8 cellular contexts compared by ENCODE assay signal in the genomic region with DNA sequence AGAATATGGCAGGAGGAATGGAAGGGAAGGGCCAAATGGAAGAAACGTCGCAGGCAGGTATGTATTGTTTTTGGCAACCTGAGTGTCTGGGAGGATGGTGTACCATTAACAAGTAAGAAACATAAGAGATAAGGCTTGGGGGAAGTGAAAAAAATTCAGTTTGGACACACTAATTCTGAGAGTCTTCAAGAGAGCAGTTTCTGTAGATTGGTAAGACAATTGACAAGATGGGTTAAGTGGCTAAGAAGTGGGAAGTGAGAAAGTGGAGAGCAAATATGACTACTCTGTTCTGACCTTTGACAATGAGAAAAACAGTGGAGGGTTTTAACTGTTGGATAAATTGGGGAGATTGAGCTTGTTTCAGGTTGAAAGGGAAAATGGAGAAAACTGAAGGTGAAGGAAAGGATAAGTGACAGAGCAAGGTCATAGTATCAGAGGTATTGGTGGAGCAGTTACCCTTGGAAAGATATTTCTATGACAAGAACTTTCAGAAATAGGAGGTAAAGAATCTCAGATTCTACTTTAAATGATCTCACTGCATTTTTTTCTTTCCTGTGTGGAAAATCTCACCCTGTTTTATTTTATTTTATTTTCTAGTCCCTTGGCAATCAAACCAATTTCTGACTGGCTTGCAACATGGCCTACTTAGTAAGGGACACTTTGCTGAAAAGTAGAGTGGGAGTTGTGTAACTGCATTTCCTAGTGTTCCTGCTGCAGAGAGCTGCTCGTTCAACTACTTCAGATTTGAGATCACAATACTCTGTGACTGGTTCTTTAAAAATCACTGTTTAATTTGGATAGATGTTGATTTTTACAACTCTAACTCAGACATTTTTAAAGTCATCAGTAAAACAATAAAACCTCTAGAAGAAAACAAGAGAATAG. TPM values are rescaled to one million over a fixed set of nuclear protein-coding genes. Genes with fewer than 3 reads are reported as not detected.
DNase-seq lines count a peak whose midpoint lies in the region; ATAC-seq and TF ChIP-seq lines count a peak whose summit lies in the region.

No MANE protein-coding gene starts in this region.

- no peak for TF ChIP-seq EP300 in suprapubic skin (IDR thresholded peaks at IDR 0.05)

- ATAC-seq in GM18520 (IDR thresholded peaks at IDR 0.05; ENCODE audit: unreplicated experiment): peak; percentile 100
- ATAC-seq in GM21529 (IDR thresholded peaks at IDR 0.05; ENCODE audit: unreplicated experiment): peak; percentile 100
- peak; percentile 97 for ATAC-seq in HG03520 (IDR thresholded peaks at IDR 0.05; ENCODE audit: unreplicated experiment)

- WGBS in suprapubic skin: 63% methylated on average over 3 of the region's 3 CpGs

- no peaks in the 10 kb centered on the region for H3K27me3 ChIP-seq in suprapubic skin

- no peaks in the 10 kb centered on the region for H3K4me1 ChIP-seq in suprapubic skin

- no peak overlapping the region for H3K27ac ChIP-seq in suprapubic skin

- H3K36me3 Mint-ChIP-seq in nephron progenitor cell (ENCODE audit: low read depth): no peaks in the 10 kb centered on the region

- no peak overlapping the region for H3K4me3 Mint-ChIP-seq in nephron progenitor cell

- no peak for TF ChIP-seq CTCF in fibroblast of villous mesenchyme (IDR thresholded peaks at IDR 0.05; ENCODE audit: insufficient read depth, low read depth, low read length)
- no peak for TF ChIP-seq CTCF in suprapubic skin (IDR thresholded peaks at IDR 0.05)
- no peak for TF ChIP-seq CTCF in nephron progenitor cell (IDR thresholded peaks at IDR 0.05)

- peaks cover 3% of the 10 kb centered on the region for H3K27me3 Mint-ChIP-seq in nephron progenitor cell (ENCODE audit: low read depth, poor library complexity)

- no peak overlapping the region for H3K27ac Mint-ChIP-seq in nephron progenitor cell

- H3K36me3 ChIP-seq in suprapubic skin: no peaks in the 10 kb centered on the region

- DNase-seq in fibroblast of villous mesenchyme (ENCODE audit: low read depth): peak; percentile 34
- no peak for DNase-seq in stimulated activated CD4-positive, alpha-beta T cell treated with anti-CD3 and anti-CD28 coated beads, Interleukin-4, amount 100 ng/mL, for 1 hour
- DNase-seq in NK-92 treated with Interleukin-12 subunit alpha and Interleukin-12 subunit beta, amount 100 ng/mL, for 24 hours (lab: John Stamatoyannopoulos, UW): no peak
- no peak for DNase-seq in suprapubic skin (ENCODE audit: low spot score in 2 of 2)
- no peak for DNase-seq in nephron progenitor cell

- no peaks in the 10 kb centered on the region for H3K4me1 Mint-ChIP-seq in nephron progenitor cell

- no peaks in the 10 kb centered on the region for H3K9me3 ChIP-seq in suprapubic skin

- H3K4me3 ChIP-seq in fibroblast of villous mesenchyme (ENCODE audit: low read depth, low read length) (no peak overlapping the region), suprapubic skin (no peak overlapping the region)

- TF ChIP-seq POLR2A in suprapubic skin (IDR thresholded peaks at IDR 0.05): no peak

- no peaks in the 10 kb centered on the region for H3K9me3 Mint-ChIP-seq in nephron progenitor cell

RNA-seq across cellular contexts. Expression of a gene that starts 23.1 kb away (rescaled TPM):
- 33.8 and 44.9 TPM in 2 replicates for total RNA-seq in fibroblast of villous mesenchyme
- total RNA-seq in suprapubic skin: 10 to 100 TPM; 10.8 to 31.2 (median 20.3) TPM

RNA-seq across cellular contexts. Expression of a gene that starts 46.1 kb away (rescaled TPM):
- total RNA-seq in fibroblast of villous mesenchyme (47.0 and 54.0 TPM in 2 replicates), suprapubic skin (10 to 100 TPM; 32.8 to 62.7 (median 39.0) TPM)
